ENCODE assay signal across 1 cellular context in genomic region chr4:141246683-141247429, GRCh38.
TF ChIP-seq lines count a peak whose summit lies in the region.

No MANE protein-coding gene starts in this region.

TF ChIP-seq in K562, 482 proteins besides CTCF, POLR2A, EP300 and RAD21 (continued from another document):
- TF ChIP-seq ATF4 (CRISPR knock-in tag; IDR thresholded peaks at IDR 0.05): no peak
- TF ChIP-seq ZFP1 (CRISPR knock-in tag; IDR thresholded peaks at IDR 0.05): no peak
- peak; percentile 10 for TF ChIP-seq MEIS2 (IDR thresholded peaks at IDR 0.05; ENCODE audit: partially characterized antibody)
- no peak for TF ChIP-seq WHSC1 (IDR thresholded peaks at IDR 0.05; ENCODE audit: low read length)
- TF ChIP-seq TEAD4 (IDR thresholded peaks at IDR 0.05; ENCODE audit: low read length): 0 out of 2 replicates have a peak, but pooled peaks have one; percentile 33
- no peak for TF ChIP-seq TEAD4 (CRISPR knock-in tag; IDR thresholded peaks at IDR 0.05; ENCODE audit: borderline replicate concordance)
- TF ChIP-seq ARID1B (IDR thresholded peaks at IDR 0.05): peak; percentile 74
- TF ChIP-seq SMARCB1 (IDR thresholded peaks at IDR 0.05; ENCODE audit: insufficient read length, low read depth): peak; percentile 24
- peak; percentile 61 for TF ChIP-seq DPF2 (IDR thresholded peaks at IDR 0.05)
- TF ChIP-seq ZNF449 (CRISPR knock-in tag; IDR thresholded peaks at IDR 0.05): no peak
- TF ChIP-seq ZNF707 (CRISPR knock-in tag; conservative IDR thresholded peaks at IDR 0.05): no peak
- peak; percentile 34; the same call in 1 of the 2 replicates for TF ChIP-seq CBFA2T2 (conservative IDR thresholded peaks at IDR 0.05)
- peak; percentile 37; the same call in 1 of the 2 replicates for TF ChIP-seq TCF3 (CRISPR knock-in tag; IDR thresholded peaks at IDR 0.05)
- TF ChIP-seq GABPB2 (CRISPR knock-in tag; conservative IDR thresholded peaks at IDR 0.05): no peak
- no peak for TF ChIP-seq ZNF639 (CRISPR knock-in tag; conservative IDR thresholded peaks at IDR 0.05 in 1 of 2, IDR thresholded peaks at IDR 0.05 in 1 of 2)
- no peak for TF ChIP-seq TEAD2 (tag; IDR thresholded peaks at IDR 0.05)
